Comparison of ENCODE assay signal across 8 cellular contexts in the genomic region with DNA sequence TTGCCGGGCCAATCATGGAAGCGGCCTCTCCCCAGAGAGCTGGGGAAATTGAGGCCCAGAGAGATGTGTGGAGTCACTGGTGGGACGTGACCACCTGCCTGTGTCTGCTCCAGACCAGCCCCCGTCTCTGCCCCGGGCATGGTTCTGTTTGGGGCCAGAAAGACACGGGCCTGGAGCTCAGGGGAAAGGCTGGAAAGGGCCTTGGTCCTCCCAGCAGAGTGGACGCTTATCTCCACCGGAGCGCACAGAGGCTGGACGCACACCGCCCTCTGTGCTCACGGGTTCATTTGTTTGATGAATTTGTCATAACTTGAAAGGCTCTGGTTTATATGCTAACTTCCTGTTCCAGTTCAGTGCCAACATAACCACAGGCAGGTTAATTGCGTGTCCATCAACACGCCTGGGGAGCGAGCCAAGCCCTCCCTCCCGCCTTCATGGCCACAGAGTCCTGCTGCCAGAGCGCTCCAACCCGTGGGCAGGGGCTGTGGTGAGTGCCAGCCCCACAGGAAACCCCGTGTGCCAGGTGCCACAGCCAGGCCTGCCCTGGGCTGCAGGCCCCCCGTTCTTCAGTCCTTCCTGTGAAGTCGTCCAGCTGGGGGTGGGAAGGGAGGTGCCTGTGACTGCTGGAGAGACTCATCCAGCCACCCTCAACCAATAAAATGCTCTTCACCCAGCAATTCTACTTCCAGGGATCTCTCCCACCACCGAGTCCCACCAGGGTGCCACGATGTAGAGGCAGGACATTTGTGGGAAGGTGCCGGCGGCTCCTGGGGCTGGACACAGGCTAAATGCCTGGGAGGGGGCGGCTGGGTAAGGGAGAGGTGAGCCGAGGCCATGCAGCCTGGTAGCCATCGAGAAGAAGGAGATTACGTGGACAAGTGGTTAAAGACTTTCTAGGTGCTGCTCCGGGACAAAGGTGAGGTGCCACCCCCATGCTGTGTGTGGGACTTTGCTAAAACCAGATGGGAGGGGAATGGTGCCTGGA. TPM values are rescaled to one million over a fixed set of nuclear protein-coding genes. Genes with fewer than 3 reads are reported as not detected.
A peak's percentile ranks its signal among the peaks of the same experiment; 100 is the strongest.
DNase-seq lines count a peak whose midpoint lies in the region; ATAC-seq and TF ChIP-seq lines count a peak whose summit lies in the region.

No MANE protein-coding gene starts in this region.

- H3K36me3 Mint-ChIP-seq in activated CD8-positive, alpha-beta T cell treated with anti-CD3 and anti-CD28 coated beads for 36 hours (ENCODE audit: low read depth), result no peaks in the 10 kb centered on the region
- H3K36me3 Mint-ChIP-seq in stimulated activated effector memory CD8-positive, alpha-beta T cell treated with anti-CD3 and anti-CD28 coated beads, Interleukin-12 subunit alpha, Interleukin-12 subunit beta, amount 100 ng/mL, for 72 hours, result no peaks in the 10 kb centered on the region

- POLR2A ChIA-PET in activated CD8-positive, alpha-beta T cell treated with anti-CD3 and anti-CD28 coated beads for 36 hours (lab: Charles Lee), result interaction anchor here (1.0 kb wide), 1 partner anchor 15 kb away, joined by 3 read pairs; no protein-coding TSS in a partner anchor

- in situ Hi-C loops in ACHN (cut with HindIII; ENCODE audit: low pct_ligation_motif_present, low pct_unique_long_range_greater_than_20kb, low sequenced_read_pairs), result no loop called here

- no peaks in the 10 kb centered on the region for H3K27me3 ChIP-seq in left ventricle myocardium inferior (ENCODE audit: low read depth)

- intact Hi-C loops in activated CD8-positive, alpha-beta T cell treated with anti-CD3 and anti-CD28 coated beads for 36 hours (cut with micrococcal nuclease), result no loop called here
- intact Hi-C loops in left ventricle myocardium inferior (cut with micrococcal nuclease), result no loop called here

- no peak overlapping the region for H3K27ac ChIP-seq in left ventricle myocardium inferior (replicated peaks)

- TF ChIP-seq CTCF in activated CD8-positive, alpha-beta T cell treated with anti-CD3 and anti-CD28 coated beads for 36 hours (IDR thresholded peaks at IDR 0.05), result no peak
- TF ChIP-seq CTCF in left ventricle myocardium inferior (IDR thresholded peaks at IDR 0.05; ENCODE audit: borderline replicate concordance), result no peak

- H3K4me1 ChIP-seq in left ventricle myocardium inferior, result peaks cover 17% of the 10 kb centered on the region

- H3K4me1 Mint-ChIP-seq in activated CD8-positive, alpha-beta T cell treated with anti-CD3 and anti-CD28 coated beads for 36 hours (ENCODE audit: low read depth), result peaks cover 19% of the 10 kb centered on the region
- H3K4me1 Mint-ChIP-seq in stimulated activated effector memory CD8-positive, alpha-beta T cell treated with anti-CD3 and anti-CD28 coated beads, Interleukin-12 subunit alpha, Interleukin-12 subunit beta, amount 100 ng/mL, for 72 hours, result peaks cover 23% of the 10 kb centered on the region

- H3K27ac Mint-ChIP-seq in activated CD8-positive, alpha-beta T cell treated with anti-CD3 and anti-CD28 coated beads for 36 hours, result peak overlapping the region; percentile 73
- peak overlapping the region; percentile 73 for H3K27ac Mint-ChIP-seq in stimulated activated effector memory CD8-positive, alpha-beta T cell treated with anti-CD3 and anti-CD28 coated beads, Interleukin-12 subunit alpha, Interleukin-12 subunit beta, amount 100 ng/mL, for 72 hours

- ATAC-seq in activated CD8-positive, alpha-beta T cell treated with anti-CD3 and anti-CD28 coated beads for 36 hours, result peak; percentile 82
- peak; percentile 89 for ATAC-seq in stimulated activated effector memory CD8-positive, alpha-beta T cell treated with anti-CD3 and anti-CD28 coated beads, Interleukin-12 subunit alpha, Interleukin-12 subunit beta, amount 100 ng/mL, for 72 hours
- no peak for ATAC-seq in HG02623 (IDR thresholded peaks at IDR 0.05; ENCODE audit: unreplicated experiment)

- no peaks in the 10 kb centered on the region for H3K36me3 ChIP-seq in left ventricle myocardium inferior

- peak; percentile 59 for DNase-seq in ACHN
- peak; percentile 23 for DNase-seq in Jurkat, Clone E6-1 (ENCODE audit: low read depth, low spot score)
- peak; percentile 64 for DNase-seq in activated CD8-positive, alpha-beta T cell treated with anti-CD3 and anti-CD28 coated beads for 36 hours
- no peak for DNase-seq in left ventricle myocardium inferior
- DNase-seq in stimulated activated effector memory CD8-positive, alpha-beta T cell treated with anti-CD3 and anti-CD28 coated beads, Interleukin-12 subunit alpha, Interleukin-12 subunit beta, amount 100 ng/mL, for 72 hours (ENCODE audit: low spot score in 2 of 2), result peak in 1 of 2 donors; percentile 56
- DNase-seq in NCI-H1930 (lab: John Stamatoyannopoulos, UW), result no peak
- DNase-seq in cerebellar nuclear complex (lab: John Stamatoyannopoulos, UW), result no peak

- CTCF ChIA-PET in activated CD8-positive, alpha-beta T cell treated with anti-CD3 and anti-CD28 coated beads for 36 hours (lab: Charles Lee), result interaction anchor here (0.8 to 1.3 kb wide), 3 partner anchors 36 to 118 kb away, joined by 3 read pairs; no protein-coding TSS in a partner anchor

- H3K9me3 ChIP-seq in left ventricle myocardium inferior (replicated peaks), result no peaks in the 10 kb centered on the region

- H3K4me3 Mint-ChIP-seq in activated CD8-positive, alpha-beta T cell treated with anti-CD3 and anti-CD28 coated beads for 36 hours, result peak overlapping the region; percentile 63
- peak overlapping the region; percentile 75 for H3K4me3 Mint-ChIP-seq in stimulated activated effector memory CD8-positive, alpha-beta T cell treated with anti-CD3 and anti-CD28 coated beads, Interleukin-12 subunit alpha, Interleukin-12 subunit beta, amount 100 ng/mL, for 72 hours

- H3K27me3 Mint-ChIP-seq in activated CD8-positive, alpha-beta T cell treated with anti-CD3 and anti-CD28 coated beads for 36 hours, result peaks cover 35% of the 10 kb centered on the region

- no peaks in the 10 kb centered on the region for H3K9me3 Mint-ChIP-seq in activated CD8-positive, alpha-beta T cell treated with anti-CD3 and anti-CD28 coated beads for 36 hours
- no peaks in the 10 kb centered on the region for H3K9me3 Mint-ChIP-seq in stimulated activated effector memory CD8-positive, alpha-beta T cell treated with anti-CD3 and anti-CD28 coated beads, Interleukin-12 subunit alpha, Interleukin-12 subunit beta, amount 100 ng/mL, for 72 hours

- H3K4me3 ChIP-seq in Jurkat, Clone E6-1 (ENCODE audit: low read length), result no peak overlapping the region
- H3K4me3 ChIP-seq in left ventricle myocardium inferior, result peak overlapping the region; percentile 53

RNA-seq across cellular contexts. Expression of gene BAHCC1, which starts 29.4 kb away (rescaled TPM):
- polyA plus RNA-seq in Jurkat, Clone E6-1 (2012; ENCODE audit: insufficient read depth, insufficient read length), result 8.7 TPM
- under 1 TPM; 0.40 to 0.65 TPM for total RNA-seq in activated CD8-positive, alpha-beta T cell treated with anti-CD3 and anti-CD28 coated beads for 36 hours
- total RNA-seq in left ventricle myocardium inferior, result 7.3 TPM

Comparison
In these comparisons a context has a peak if more than half of its experiments do, and no peak if none do; other contexts are left out.
1. DNase-seq: peak in ACHN (single experiment), Jurkat, Clone E6-1 (single experiment) and activated CD8-positive, alpha-beta T cell treated with anti-CD3 and anti-CD28 coated beads for 36 hours (single experiment); none in left ventricle myocardium inferior (single experiment), NCI-H1930 (0 of 2) and cerebellar nuclear complex (0 of 2).